ENCODE assay signal across 28 cellular contexts in genomic region chr19:9911524-9911923, GRCh38.
"Had no signal": no experiment of that assay in that cellular context is flagged by ENCODE, and none has a peak within 500 bp of the region (broad histone marks: within the 10 kb centered on the region; RNA-seq: fewer than 3 reads in every experiment).

No MANE protein-coding gene starts in this region.

- DNase-seq: activated CD4-positive, alpha-beta memory T cell treated with anti-CD3 and anti-CD28 coated beads, Interleukin-2, amount 10 ng/mL, durations not matched to agents 7 days and 5 days; activated CD4-positive, alpha-beta T cell treated with anti-CD3 and anti-CD28 coated beads for 1 hour; activated CD4-positive, alpha-beta T cell treated with anti-CD3 and anti-CD28 coated beads for 4 hours; activated CD4-positive, alpha-beta T cell treated with anti-CD3 and anti-CD28 coated beads, Interleukin-2, amount 10 ng/mL, durations not matched to agents 7 days and 5 days; activated CD4-positive, alpha-beta T cell treated with anti-CD3 and anti-CD28 coated beads, Interleukin-2, amount 50 U/mL, for 4 hours; activated CD4-positive, CD25-positive, alpha-beta regulatory T cell; activated CD8-positive, alpha-beta memory T cell treated with anti-CD3 and anti-CD28 coated beads, Interleukin-2, amount 50 U/mL, for 48 hours; activated gamma-delta T cell; activated naive CD4-positive, alpha-beta T cell; activated naive CD4-positive, alpha-beta T cell treated with anti-CD3 and anti-CD28 coated beads, Interleukin-2, amount 10 ng/mL, durations not matched to agents 7 days and 5 days; activated naive CD8-positive, alpha-beta T cell treated with anti-CD3 and anti-CD28 coated beads, Interleukin-2, amount 10 ng/mL, durations not matched to agents 7 days and 5 days; activated T-cell treated with anti-CD3 and anti-CD28 coated beads for 4 hours; activated T-cell treated with anti-CD3 and anti-CD28 coated beads, Interleukin-2, amount 50 U/mL, for 24 hours; activated T-cell treated with anti-CD3 and anti-CD28 coated beads, Interleukin-2, amount 50 U/mL, for 72 hours; central memory CD4-positive, alpha-beta T cell; cerebellar nuclear complex; colonic mucosa; effector memory CD4-positive, alpha-beta T cell; endodermal cell; foreskin fibroblast; head of caudate nucleus; T-helper 2 cell had no signal

- ATAC-seq: activated naive CD4-positive, alpha-beta T cell treated with anti-CD3 and anti-CD28 coated beads, Interleukin-2, amount 50 U/mL, for 72 hours; activated T-cell treated with anti-CD3 and anti-CD28 coated beads, Interleukin-2, amount 50 U/mL, for 72 hours; esophagus mucosa had no signal

- H3K27ac ChIP-seq: ascending aorta, breast epithelium, cardiac muscle cell, colonic mucosa had no signal

- H3K9me3 Mint-ChIP-seq: activated CD4-positive, alpha-beta memory T cell treated with anti-CD3 and anti-CD28 coated beads, Interleukin-2, amount 10 ng/mL, durations not matched to agents 7 days and 5 days; activated CD4-positive, alpha-beta T cell treated with anti-CD3 and anti-CD28 coated beads, Interleukin-2, amount 10 ng/mL, durations not matched to agents 7 days and 5 days; activated naive CD4-positive, alpha-beta T cell treated with anti-CD3 and anti-CD28 coated beads, Interleukin-2, amount 10 ng/mL, durations not matched to agents 7 days and 5 days; activated naive CD4-positive, alpha-beta T cell treated with anti-CD3 and anti-CD28 coated beads, Interleukin-2, amount 50 U/mL, for 72 hours; activated naive CD8-positive, alpha-beta T cell treated with anti-CD3 and anti-CD28 coated beads, Interleukin-2, amount 10 ng/mL, durations not matched to agents 7 days and 5 days; activated T-cell treated with anti-CD3 and anti-CD28 coated beads, Interleukin-2, amount 50 U/mL, for 24 hours; activated T-cell treated with anti-CD3 and anti-CD28 coated beads, Interleukin-2, amount 50 U/mL, for 72 hours; endodermal cell had no signal

- H3K36me3 ChIP-seq: ascending aorta, breast epithelium, cardiac muscle cell, colonic mucosa had no signal

- H3K27ac Mint-ChIP-seq: activated CD4-positive, alpha-beta memory T cell treated with anti-CD3 and anti-CD28 coated beads, Interleukin-2, amount 10 ng/mL, durations not matched to agents 7 days and 5 days; activated CD4-positive, alpha-beta T cell treated with anti-CD3 and anti-CD28 coated beads, Interleukin-2, amount 10 ng/mL, durations not matched to agents 7 days and 5 days; activated naive CD4-positive, alpha-beta T cell treated with anti-CD3 and anti-CD28 coated beads, Interleukin-2, amount 10 ng/mL, durations not matched to agents 7 days and 5 days; activated naive CD4-positive, alpha-beta T cell treated with anti-CD3 and anti-CD28 coated beads, Interleukin-2, amount 50 U/mL, for 72 hours; activated naive CD8-positive, alpha-beta T cell treated with anti-CD3 and anti-CD28 coated beads, Interleukin-2, amount 10 ng/mL, durations not matched to agents 7 days and 5 days; activated T-cell treated with anti-CD3 and anti-CD28 coated beads, Interleukin-2, amount 50 U/mL, for 24 hours; activated T-cell treated with anti-CD3 and anti-CD28 coated beads, Interleukin-2, amount 50 U/mL, for 72 hours; brain; endodermal cell had no signal

- H3K9me3 ChIP-seq: ascending aorta, breast epithelium, colonic mucosa had no signal

- H3K27me3 ChIP-seq: ascending aorta had no signal

- H3K4me3 Mint-ChIP-seq: activated CD4-positive, alpha-beta memory T cell treated with anti-CD3 and anti-CD28 coated beads, Interleukin-2, amount 10 ng/mL, durations not matched to agents 7 days and 5 days; activated CD4-positive, alpha-beta T cell treated with anti-CD3 and anti-CD28 coated beads, Interleukin-2, amount 10 ng/mL, durations not matched to agents 7 days and 5 days; activated naive CD4-positive, alpha-beta T cell treated with anti-CD3 and anti-CD28 coated beads, Interleukin-2, amount 10 ng/mL, durations not matched to agents 7 days and 5 days; activated naive CD8-positive, alpha-beta T cell treated with anti-CD3 and anti-CD28 coated beads, Interleukin-2, amount 10 ng/mL, durations not matched to agents 7 days and 5 days; activated T-cell treated with anti-CD3 and anti-CD28 coated beads, Interleukin-2, amount 50 U/mL, for 24 hours; activated T-cell treated with anti-CD3 and anti-CD28 coated beads, Interleukin-2, amount 50 U/mL, for 72 hours; brain; endodermal cell had no signal

- H3K4me3 ChIP-seq: ascending aorta, breast epithelium, cardiac muscle cell, colonic mucosa had no signal

- H3K4me1 Mint-ChIP-seq: activated naive CD8-positive, alpha-beta T cell treated with anti-CD3 and anti-CD28 coated beads, Interleukin-2, amount 10 ng/mL, durations not matched to agents 7 days and 5 days had no signal

- H3K4me1 ChIP-seq: breast epithelium, colonic mucosa had no signal

- H3K36me3 Mint-ChIP-seq: activated naive CD4-positive, alpha-beta T cell treated with anti-CD3 and anti-CD28 coated beads, Interleukin-2, amount 10 ng/mL, durations not matched to agents 7 days and 5 days; activated naive CD4-positive, alpha-beta T cell treated with anti-CD3 and anti-CD28 coated beads, Interleukin-2, amount 50 U/mL, for 72 hours; activated naive CD8-positive, alpha-beta T cell treated with anti-CD3 and anti-CD28 coated beads, Interleukin-2, amount 10 ng/mL, durations not matched to agents 7 days and 5 days had no signal
